ENCODE assay signal across 1 cellular context in genomic region chr19:50325310-50326100, GRCh38.
TF ChIP-seq lines count a peak whose summit lies in the region.

No MANE protein-coding gene starts in this region.

TF ChIP-seq in K562, 482 proteins besides CTCF, POLR2A, EP300 and RAD21 (continued from another document and continues in another):
- TF ChIP-seq NR2C1 (IDR thresholded peaks at IDR 0.05) (no peak), NR2C1 (tag; IDR thresholded peaks at IDR 0.05) (no peak), TEAD1 (CRISPR knock-in tag; IDR thresholded peaks at IDR 0.05) (peak in 1 of 2 experiments; percentile 89; a peak in 2 of 4 replicates), PHB2 (IDR thresholded peaks at IDR 0.05; ENCODE audit: low read depth) (no peak), JUND (IDR thresholded peaks at IDR 0.05; ENCODE audit: borderline replicate concordance, low read depth, low read length) (0 out of 2 replicates have a peak, but pooled peaks have one; percentile 9), JUND (tag; IDR thresholded peaks at IDR 0.05; ENCODE audit: borderline replicate concordance, low read depth, low read length) (no peak), POLR3G (IDR thresholded peaks at IDR 0.05; ENCODE audit: extremely low read depth, insufficient read length, insufficient replicate concordance) (no peak), ETV6 (IDR thresholded peaks at IDR 0.05; ENCODE audit: borderline replicate concordance in 1 of 2, low read depth in 2 of 2, low read length in 1 of 2) (no peak), ETV6 (CRISPR knock-in tag; IDR thresholded peaks at IDR 0.05; ENCODE audit: borderline replicate concordance) (0 out of 2 replicates have a peak, but pooled peaks have one; percentile 37), CREM (IDR thresholded peaks at IDR 0.05; ENCODE audit: low read depth) (peak; percentile 36), NR2C2 (CRISPR knock-in tag; IDR thresholded peaks at IDR 0.05) (peak; percentile 67; the same call in 1 of the 2 replicates), NR2C2 (tag; IDR thresholded peaks at IDR 0.05) (no peak), KLF6 (CRISPR knock-in tag; IDR thresholded peaks at IDR 0.05; ENCODE audit: borderline replicate concordance) (no peak), E2F6 (IDR thresholded peaks at IDR 0.05; ENCODE audit: borderline replicate concordance in 1 of 2, extremely low read depth in 1 of 2, insufficient read depth in 1 of 2, insufficient read length in 1 of 2, low read depth in 1 of 2, low read length in 1 of 2, poor library complexity in 1 of 2, severe bottlenecking in 1 of 2) (peak in 1 of 2 experiments; percentile 27), ESRRA (IDR thresholded peaks at IDR 0.05; ENCODE audit: borderline replicate concordance, low read depth) (peak; percentile 41; the same call in 1 of the 2 replicates), DEAF1 (CRISPR knock-in tag; IDR thresholded peaks at IDR 0.05) (no peak), MTF1 (CRISPR knock-in tag; IDR thresholded peaks at IDR 0.05; ENCODE audit: borderline replicate concordance) (no peak), JUN (IDR thresholded peaks at IDR 0.05; ENCODE audit: borderline replicate concordance, low read depth, low read length) (no peak), JUN (CRISPR knock-in tag; IDR thresholded peaks at IDR 0.05; ENCODE audit: borderline replicate concordance) (no peak; the same call in 1 of the 2 replicates), CXXC5 (CRISPR knock-in tag; IDR thresholded peaks at IDR 0.05) (peak; percentile 83), ZNF224 (CRISPR knock-in tag; IDR thresholded peaks at IDR 0.05) (no peak), CHD4 (IDR thresholded peaks at IDR 0.05; ENCODE audit: insufficient read depth, insufficient replicate concordance, low read depth, low read length, poor library complexity, severe bottlenecking) (no peak), NUFIP1 (IDR thresholded peaks at IDR 0.05; ENCODE audit: partially characterized antibody) (no peak), CHD1 (IDR thresholded peaks at IDR 0.05; ENCODE audit: low read length) (no peak), POLR3A (IDR thresholded peaks at IDR 0.05; ENCODE audit: borderline replicate concordance, extremely low read depth, insufficient read depth, insufficient read length) (no peak), PRMT5 (CRISPR knock-in tag; IDR thresholded peaks at IDR 0.05) (peak; percentile 89; the same call in 1 of the 2 replicates), SP1 (CRISPR knock-in tag; IDR thresholded peaks at IDR 0.05) (peak; percentile 81; the same call in 1 of the 2 replicates), DDX20 (tag; IDR thresholded peaks at IDR 0.05; ENCODE audit: low read depth) (no peak), ARID3A (IDR thresholded peaks at IDR 0.05; ENCODE audit: borderline replicate concordance, low read depth, low read length) (no peak), OTX1 (CRISPR knock-in tag; IDR thresholded peaks at IDR 0.05) (no peak), KAT2B (IDR thresholded peaks at IDR 0.05; ENCODE audit: low read depth, low read length) (no peak)
- TF ChIP-seq, protein P1, sequence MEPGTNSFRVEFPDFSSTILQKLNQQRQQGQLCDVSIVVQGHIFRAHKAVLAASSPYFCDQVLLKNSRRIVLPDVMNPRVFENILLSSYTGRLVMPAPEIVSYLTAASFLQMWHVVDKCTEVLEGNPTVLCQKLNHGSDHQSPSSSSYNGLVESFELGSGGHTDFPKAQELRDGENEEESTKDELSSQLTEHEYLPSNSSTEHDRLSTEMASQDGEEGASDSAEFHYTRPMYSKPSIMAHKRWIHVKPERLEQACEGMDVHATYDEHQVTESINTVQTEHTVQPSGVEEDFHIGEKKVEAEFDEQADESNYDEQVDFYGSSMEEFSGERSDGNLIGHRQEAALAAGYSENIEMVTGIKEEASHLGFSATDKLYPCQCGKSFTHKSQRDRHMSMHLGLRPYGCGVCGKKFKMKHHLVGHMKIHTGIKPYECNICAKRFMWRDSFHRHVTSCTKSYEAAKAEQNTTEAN (CRISPR knock-in tag; IDR thresholded peaks at IDR 0.05): no peak
- TF ChIP-seq, protein P2, sequence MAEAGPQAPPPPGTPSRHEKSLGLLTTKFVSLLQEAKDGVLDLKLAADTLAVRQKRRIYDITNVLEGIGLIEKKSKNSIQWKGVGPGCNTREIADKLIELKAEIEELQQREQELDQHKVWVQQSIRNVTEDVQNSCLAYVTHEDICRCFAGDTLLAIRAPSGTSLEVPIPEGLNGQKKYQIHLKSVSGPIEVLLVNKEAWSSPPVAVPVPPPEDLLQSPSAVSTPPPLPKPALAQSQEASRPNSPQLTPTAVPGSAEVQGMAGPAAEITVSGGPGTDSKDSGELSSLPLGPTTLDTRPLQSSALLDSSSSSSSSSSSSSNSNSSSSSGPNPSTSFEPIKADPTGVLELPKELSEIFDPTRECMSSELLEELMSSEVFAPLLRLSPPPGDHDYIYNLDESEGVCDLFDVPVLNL (CRISPR knock-in tag; IDR thresholded peaks at IDR 0.05; ENCODE audit: low read depth): no peak
- TF ChIP-seq, protein P3, sequence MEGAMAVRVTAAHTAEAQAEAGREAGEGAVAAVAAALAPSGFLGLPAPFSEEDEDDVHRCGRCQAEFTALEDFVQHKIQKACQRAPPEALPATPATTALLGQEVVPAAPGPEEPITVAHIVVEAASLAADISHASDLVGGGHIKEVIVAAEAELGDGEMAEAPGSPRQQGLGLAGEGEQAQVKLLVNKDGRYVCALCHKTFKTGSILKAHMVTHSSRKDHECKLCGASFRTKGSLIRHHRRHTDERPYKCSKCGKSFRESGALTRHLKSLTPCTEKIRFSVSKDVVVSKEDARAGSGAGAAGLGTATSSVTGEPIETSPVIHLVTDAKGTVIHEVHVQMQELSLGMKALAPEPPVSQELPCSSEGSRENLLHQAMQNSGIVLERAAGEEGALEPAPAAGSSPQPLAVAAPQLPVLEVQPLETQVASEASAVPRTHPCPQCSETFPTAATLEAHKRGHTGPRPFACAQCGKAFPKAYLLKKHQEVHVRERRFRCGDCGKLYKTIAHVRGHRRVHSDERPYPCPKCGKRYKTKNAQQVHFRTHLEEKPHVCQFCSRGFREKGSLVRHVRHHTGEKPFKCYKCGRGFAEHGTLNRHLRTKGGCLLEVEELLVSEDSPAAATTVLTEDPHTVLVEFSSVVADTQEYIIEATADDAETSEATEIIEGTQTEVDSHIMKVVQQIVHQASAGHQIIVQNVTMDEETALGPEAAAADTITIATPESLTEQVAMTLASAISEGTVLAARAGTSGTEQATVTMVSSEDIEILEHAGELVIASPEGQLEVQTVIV (CRISPR knock-in tag; IDR thresholded peaks at IDR 0.05; ENCODE audit: borderline replicate concordance): no peak
- TF ChIP-seq, protein P4, sequence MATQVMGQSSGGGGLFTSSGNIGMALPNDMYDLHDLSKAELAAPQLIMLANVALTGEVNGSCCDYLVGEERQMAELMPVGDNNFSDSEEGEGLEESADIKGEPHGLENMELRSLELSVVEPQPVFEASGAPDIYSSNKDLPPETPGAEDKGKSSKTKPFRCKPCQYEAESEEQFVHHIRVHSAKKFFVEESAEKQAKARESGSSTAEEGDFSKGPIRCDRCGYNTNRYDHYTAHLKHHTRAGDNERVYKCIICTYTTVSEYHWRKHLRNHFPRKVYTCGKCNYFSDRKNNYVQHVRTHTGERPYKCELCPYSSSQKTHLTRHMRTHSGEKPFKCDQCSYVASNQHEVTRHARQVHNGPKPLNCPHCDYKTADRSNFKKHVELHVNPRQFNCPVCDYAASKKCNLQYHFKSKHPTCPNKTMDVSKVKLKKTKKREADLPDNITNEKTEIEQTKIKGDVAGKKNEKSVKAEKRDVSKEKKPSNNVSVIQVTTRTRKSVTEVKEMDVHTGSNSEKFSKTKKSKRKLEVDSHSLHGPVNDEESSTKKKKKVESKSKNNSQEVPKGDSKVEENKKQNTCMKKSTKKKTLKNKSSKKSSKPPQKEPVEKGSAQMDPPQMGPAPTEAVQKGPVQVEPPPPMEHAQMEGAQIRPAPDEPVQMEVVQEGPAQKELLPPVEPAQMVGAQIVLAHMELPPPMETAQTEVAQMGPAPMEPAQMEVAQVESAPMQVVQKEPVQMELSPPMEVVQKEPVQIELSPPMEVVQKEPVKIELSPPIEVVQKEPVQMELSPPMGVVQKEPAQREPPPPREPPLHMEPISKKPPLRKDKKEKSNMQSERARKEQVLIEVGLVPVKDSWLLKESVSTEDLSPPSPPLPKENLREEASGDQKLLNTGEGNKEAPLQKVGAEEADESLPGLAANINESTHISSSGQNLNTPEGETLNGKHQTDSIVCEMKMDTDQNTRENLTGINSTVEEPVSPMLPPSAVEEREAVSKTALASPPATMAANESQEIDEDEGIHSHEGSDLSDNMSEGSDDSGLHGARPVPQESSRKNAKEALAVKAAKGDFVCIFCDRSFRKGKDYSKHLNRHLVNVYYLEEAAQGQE (CRISPR knock-in tag; IDR thresholded peaks at IDR 0.05; ENCODE audit: low read depth): peak; percentile 100
- TF ChIP-seq, protein P5, sequence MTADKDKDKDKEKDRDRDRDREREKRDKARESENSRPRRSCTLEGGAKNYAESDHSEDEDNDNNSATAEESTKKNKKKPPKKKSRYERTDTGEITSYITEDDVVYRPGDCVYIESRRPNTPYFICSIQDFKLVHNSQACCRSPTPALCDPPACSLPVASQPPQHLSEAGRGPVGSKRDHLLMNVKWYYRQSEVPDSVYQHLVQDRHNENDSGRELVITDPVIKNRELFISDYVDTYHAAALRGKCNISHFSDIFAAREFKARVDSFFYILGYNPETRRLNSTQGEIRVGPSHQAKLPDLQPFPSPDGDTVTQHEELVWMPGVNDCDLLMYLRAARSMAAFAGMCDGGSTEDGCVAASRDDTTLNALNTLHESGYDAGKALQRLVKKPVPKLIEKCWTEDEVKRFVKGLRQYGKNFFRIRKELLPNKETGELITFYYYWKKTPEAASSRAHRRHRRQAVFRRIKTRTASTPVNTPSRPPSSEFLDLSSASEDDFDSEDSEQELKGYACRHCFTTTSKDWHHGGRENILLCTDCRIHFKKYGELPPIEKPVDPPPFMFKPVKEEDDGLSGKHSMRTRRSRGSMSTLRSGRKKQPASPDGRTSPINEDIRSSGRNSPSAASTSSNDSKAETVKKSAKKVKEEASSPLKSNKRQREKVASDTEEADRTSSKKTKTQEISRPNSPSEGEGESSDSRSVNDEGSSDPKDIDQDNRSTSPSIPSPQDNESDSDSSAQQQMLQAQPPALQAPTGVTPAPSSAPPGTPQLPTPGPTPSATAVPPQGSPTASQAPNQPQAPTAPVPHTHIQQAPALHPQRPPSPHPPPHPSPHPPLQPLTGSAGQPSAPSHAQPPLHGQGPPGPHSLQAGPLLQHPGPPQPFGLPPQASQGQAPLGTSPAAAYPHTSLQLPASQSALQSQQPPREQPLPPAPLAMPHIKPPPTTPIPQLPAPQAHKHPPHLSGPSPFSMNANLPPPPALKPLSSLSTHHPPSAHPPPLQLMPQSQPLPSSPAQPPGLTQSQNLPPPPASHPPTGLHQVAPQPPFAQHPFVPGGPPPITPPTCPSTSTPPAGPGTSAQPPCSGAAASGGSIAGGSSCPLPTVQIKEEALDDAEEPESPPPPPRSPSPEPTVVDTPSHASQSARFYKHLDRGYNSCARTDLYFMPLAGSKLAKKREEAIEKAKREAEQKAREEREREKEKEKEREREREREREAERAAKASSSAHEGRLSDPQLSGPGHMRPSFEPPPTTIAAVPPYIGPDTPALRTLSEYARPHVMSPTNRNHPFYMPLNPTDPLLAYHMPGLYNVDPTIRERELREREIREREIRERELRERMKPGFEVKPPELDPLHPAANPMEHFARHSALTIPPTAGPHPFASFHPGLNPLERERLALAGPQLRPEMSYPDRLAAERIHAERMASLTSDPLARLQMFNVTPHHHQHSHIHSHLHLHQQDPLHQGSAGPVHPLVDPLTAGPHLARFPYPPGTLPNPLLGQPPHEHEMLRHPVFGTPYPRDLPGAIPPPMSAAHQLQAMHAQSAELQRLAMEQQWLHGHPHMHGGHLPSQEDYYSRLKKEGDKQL (CRISPR knock-in tag; IDR thresholded peaks at IDR 0.05; ENCODE audit: borderline replicate concordance): no peak
- TF ChIP-seq, protein P6, sequence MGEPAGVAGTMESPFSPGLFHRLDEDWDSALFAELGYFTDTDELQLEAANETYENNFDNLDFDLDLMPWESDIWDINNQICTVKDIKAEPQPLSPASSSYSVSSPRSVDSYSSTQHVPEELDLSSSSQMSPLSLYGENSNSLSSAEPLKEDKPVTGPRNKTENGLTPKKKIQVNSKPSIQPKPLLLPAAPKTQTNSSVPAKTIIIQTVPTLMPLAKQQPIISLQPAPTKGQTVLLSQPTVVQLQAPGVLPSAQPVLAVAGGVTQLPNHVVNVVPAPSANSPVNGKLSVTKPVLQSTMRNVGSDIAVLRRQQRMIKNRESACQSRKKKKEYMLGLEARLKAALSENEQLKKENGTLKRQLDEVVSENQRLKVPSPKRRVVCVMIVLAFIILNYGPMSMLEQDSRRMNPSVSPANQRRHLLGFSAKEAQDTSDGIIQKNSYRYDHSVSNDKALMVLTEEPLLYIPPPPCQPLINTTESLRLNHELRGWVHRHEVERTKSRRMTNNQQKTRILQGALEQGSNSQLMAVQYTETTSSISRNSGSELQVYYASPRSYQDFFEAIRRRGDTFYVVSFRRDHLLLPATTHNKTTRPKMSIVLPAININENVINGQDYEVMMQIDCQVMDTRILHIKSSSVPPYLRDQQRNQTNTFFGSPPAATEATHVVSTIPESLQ (CRISPR knock-in tag; IDR thresholded peaks at IDR 0.05): no peak
